Comparison of ENCODE assay signal across 12 cellular contexts in the genomic region with DNA sequence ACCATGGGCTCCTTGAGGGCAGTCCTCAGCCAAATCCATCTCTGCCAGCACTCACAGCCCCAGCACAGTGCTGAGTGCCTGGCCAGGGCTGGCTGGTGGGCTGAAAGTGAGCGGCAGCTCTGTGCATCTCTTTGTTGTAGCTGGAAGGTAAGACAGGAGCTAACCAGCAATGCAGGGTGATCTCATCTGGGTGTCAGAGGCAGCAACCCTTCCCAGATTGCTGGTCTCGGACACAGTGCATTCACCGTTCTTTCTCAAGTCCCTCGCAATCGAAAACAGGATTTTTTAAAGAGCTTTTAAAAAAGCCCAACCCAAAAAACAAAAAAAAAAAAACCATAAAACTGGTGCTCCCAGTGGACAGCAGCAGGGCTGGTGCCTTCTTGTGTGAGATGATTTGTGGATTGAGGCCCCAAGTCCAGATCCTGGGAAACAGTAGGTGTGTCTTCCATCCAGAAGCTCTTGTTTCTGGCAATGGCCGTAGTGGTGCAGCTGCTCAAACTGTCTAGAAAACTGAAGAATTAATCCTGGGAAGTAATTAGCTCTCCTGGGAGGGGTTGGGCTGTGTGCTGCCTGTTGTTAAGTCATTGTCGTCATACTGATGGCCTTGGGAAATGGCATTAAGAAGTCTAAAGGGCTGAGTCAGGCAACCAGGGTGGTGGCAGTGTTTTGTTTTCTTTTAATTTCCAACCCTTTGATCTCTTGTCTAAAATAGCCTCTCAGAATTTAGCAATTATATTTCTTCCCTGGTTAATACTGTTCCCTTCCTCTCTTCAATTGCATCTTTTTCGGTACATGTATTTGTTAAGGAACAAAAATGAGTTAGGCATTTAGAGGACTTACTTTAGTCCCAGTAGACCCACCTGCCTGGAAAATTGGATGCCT.
DNase-seq lines count a peak whose midpoint lies in the region; ATAC-seq, FAIRE-seq and TF ChIP-seq lines count a peak whose summit lies in the region.
"Had no signal": no experiment of that assay in that cellular context is flagged by ENCODE, and none has a peak within 500 bp of the region (broad histone marks: within the 10 kb centered on the region; RNA-seq: fewer than 3 reads in every experiment).

No MANE protein-coding gene starts in this region.

- FAIRE-seq in GM19239 (lab: Jason Lieb, UNC): no peak

- H3K27ac ChIP-seq in left ventricle myocardium inferior (replicated peaks): peak overlapping the region; percentile 53
- H3K27ac ChIP-seq in suprapubic skin: peak overlapping the region; percentile 15
- no peak overlapping the region for H3K27ac ChIP-seq in brain microvascular endothelial cell
- H3K27ac ChIP-seq: parathyroid adenoma had no signal

- DNase-seq in M059J (ENCODE audit: low read depth) (peak; percentile 29), NCI-H82 treated with DMSO at 0.1 percent for 48 hours (lab: John Stamatoyannopoulos, UW; ENCODE audit: unreplicated experiment) (peak; percentile 95), left ventricle myocardium inferior (peak; percentile 32), suprapubic skin (ENCODE audit: low spot score in 2 of 2) (no peak), brain microvascular endothelial cell (no peak), NCI-H2227 treated with DMSO at 0.1 percent for 48 hours (lab: John Stamatoyannopoulos, UW) (no peak), GM19239 (ENCODE audit: insufficient read length, low spot score) (no peak)
- DNase-seq: activated CD4-positive, alpha-beta T cell treated with anti-CD3 and anti-CD28 coated beads for 48 hours; activated naive CD4-positive, alpha-beta T cell; EL had no signal

- peaks cover 43% of the 10 kb centered on the region for H3K27me3 ChIP-seq in left ventricle myocardium inferior (ENCODE audit: low read depth)
- H3K27me3 ChIP-seq in suprapubic skin: no peaks in the 10 kb centered on the region
- H3K27me3 ChIP-seq in brain microvascular endothelial cell (replicated peaks): no peaks in the 10 kb centered on the region

- 67% methylated on average over 8 of the region's 8 CpGs for WGBS in suprapubic skin

- no peaks in the 10 kb centered on the region for H3K9me3 ChIP-seq in left ventricle myocardium inferior (replicated peaks)
- H3K9me3 ChIP-seq in suprapubic skin: no peaks in the 10 kb centered on the region

- intact Hi-C loops in left ventricle myocardium inferior (cut with micrococcal nuclease): no loop called here

- no peak for TF ChIP-seq EP300 in suprapubic skin (IDR thresholded peaks at IDR 0.05)

- in situ Hi-C loops in brain microvascular endothelial cell (cut with HindIII; ENCODE audit: low pct_ligation_motif_present, low sequenced_read_pairs): no loop called here

- no peak overlapping the region for H3K4me3 ChIP-seq in left ventricle myocardium inferior
- no peak overlapping the region for H3K4me3 ChIP-seq in suprapubic skin
- no peak overlapping the region for H3K4me3 ChIP-seq in brain microvascular endothelial cell (ENCODE audit: low read depth, low read length)

- TF ChIP-seq POLR2A in suprapubic skin (IDR thresholded peaks at IDR 0.05): no peak

- ATAC-seq in GM21360 (IDR thresholded peaks at IDR 0.05; ENCODE audit: unreplicated experiment): no peak

- H3K4me1 ChIP-seq in left ventricle myocardium inferior (peaks cover 26% of the 10 kb centered on the region), suprapubic skin (peaks cover 20% of the 10 kb centered on the region)
- H3K4me1 ChIP-seq: parathyroid adenoma had no signal

- TF ChIP-seq CTCF in left ventricle myocardium inferior (IDR thresholded peaks at IDR 0.05; ENCODE audit: borderline replicate concordance): no peak
- no peak for TF ChIP-seq CTCF in suprapubic skin (IDR thresholded peaks at IDR 0.05)
- TF ChIP-seq CTCF in brain microvascular endothelial cell (IDR thresholded peaks at IDR 0.05; ENCODE audit: low read depth, low read length, missing control alignments): no peak

- H3K36me3 ChIP-seq in left ventricle myocardium inferior: no peaks in the 10 kb centered on the region
- no peaks in the 10 kb centered on the region for H3K36me3 ChIP-seq in suprapubic skin
- no peaks in the 10 kb centered on the region for H3K36me3 ChIP-seq in brain microvascular endothelial cell (replicated peaks)

Comparison
In these comparisons a context has a peak if more than half of its experiments do, and no peak if none do; other contexts are left out.
1. DNase-seq: peak in M059J (single experiment), NCI-H82 treated with DMSO at 0.1 percent for 48 hours (single experiment) and left ventricle myocardium inferior (single experiment); none in suprapubic skin (0 of 2), brain microvascular endothelial cell (single experiment), NCI-H2227 treated with DMSO at 0.1 percent for 48 hours (single experiment) and GM19239 (single experiment).